Comparison of ENCODE assay signal across 17 cellular contexts in the genomic region with DNA sequence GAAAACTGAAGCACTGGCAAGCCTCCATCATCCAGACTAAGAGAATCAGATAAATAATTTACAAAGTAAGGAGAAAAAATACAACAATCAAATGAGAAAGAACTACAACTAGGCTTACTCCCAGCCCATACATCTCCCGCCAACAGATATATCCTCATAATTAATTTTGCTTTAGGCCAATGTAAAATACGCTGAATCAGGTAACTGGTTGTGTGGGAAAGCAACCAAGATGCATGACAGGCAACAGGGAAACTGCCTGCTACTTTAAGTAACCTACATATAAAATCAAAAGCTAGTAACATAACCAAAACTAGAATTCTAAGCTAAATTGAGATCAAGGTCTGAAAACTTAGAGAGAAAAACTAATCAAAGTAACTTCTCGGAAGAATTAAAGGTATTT. TPM values are rescaled to one million over a fixed set of nuclear protein-coding genes. Genes with fewer than 3 reads are reported as not detected.
A peak's percentile ranks its signal among the peaks of the same experiment; 100 is the strongest.
DNase-seq lines count a peak whose midpoint lies in the region; ATAC-seq, FAIRE-seq and TF ChIP-seq lines count a peak whose summit lies in the region.
"Had no signal": no experiment of that assay in that cellular context is flagged by ENCODE, and none has a peak within 500 bp of the region (broad histone marks: within the 10 kb centered on the region; RNA-seq: fewer than 3 reads in every experiment).

No MANE protein-coding gene starts in this region.

- H3K27me3 Mint-ChIP-seq in activated CD4-positive, alpha-beta memory T cell treated with anti-CD3 and anti-CD28 coated beads for 36 hours = no peaks in the 10 kb centered on the region
- no peaks in the 10 kb centered on the region for H3K27me3 Mint-ChIP-seq in activated CD4-positive, alpha-beta memory T cell treated with anti-CD3 and anti-CD28 coated beads, Interleukin-2, amount 10 ng/mL, durations not matched to agents 7 days and 5 days
- no peaks in the 10 kb centered on the region for H3K27me3 Mint-ChIP-seq in CD4-positive, CD25-positive, alpha-beta regulatory T cell
- H3K27me3 Mint-ChIP-seq in natural killer cell (ENCODE audit: low read depth in 2 of 2) = no peaks in the 10 kb centered on the region

- no peak for ATAC-seq in CD4-positive, CD25-positive, alpha-beta regulatory T cell (ENCODE audit: low read depth in 2 of 2)
- ATAC-seq in K562 (no peak), natural killer cell (no peak), GM18858 (IDR thresholded peaks at IDR 0.05; ENCODE audit: unreplicated experiment) (no peak), GM19351 (IDR thresholded peaks at IDR 0.05; ENCODE audit: unreplicated experiment) (no peak)
- ATAC-seq: HCT116, PC-3 had no signal

- H3K9me3 ChIP-seq in CD4-positive, CD25-positive, alpha-beta regulatory T cell (ENCODE audit: control insufficient read depth in 2 of 2, low read length in 2 of 2) = no peaks in the 10 kb centered on the region
- no peaks in the 10 kb centered on the region for H3K9me3 ChIP-seq in K562 (replicated peaks; ENCODE audit: control insufficient read depth, insufficient read depth, low read depth, low read length)

- H2AFZ ChIP-seq in K562 (ENCODE audit: low read depth, low read length) = no peak overlapping the region

- H3K4me1 ChIP-seq in CD4-positive, CD25-positive, alpha-beta regulatory T cell (ENCODE audit: control insufficient read depth, insufficient read depth, low read length, poor library complexity, severe bottlenecking) = peaks cover 32% of the 10 kb centered on the region
- H3K4me1 ChIP-seq in K562 (replicated peaks in 1 of 2; ENCODE audit: control insufficient read depth in 2 of 2, insufficient read depth in 2 of 2, low read length in 2 of 2) = no peaks in the 10 kb centered on the region

- TF ChIP-seq CTCF in K562 (IDR thresholded peaks at IDR 0.05 in 2 of 3, conservative IDR thresholded peaks at IDR 0.05 in 1 of 3; ENCODE audit: insufficient read depth in 2 of 3, low read depth in 1 of 3, low read length in 3 of 3) = no peak
- no peak for TF ChIP-seq CTCF in natural killer cell (IDR thresholded peaks at IDR 0.05)

- BruUV-seq in K562 (replicated peaks; lab: Mats Ljungman, UMichigan) = no TSS peak

- 95% methylated on average over 3 of the region's 3 CpGs for WGBS in K562 (ENCODE audit: insufficient coverage, low coverage, missing lambda C conversion rate)

- CTCF ChIA-PET in activated CD4-positive, alpha-beta memory T cell treated with anti-CD3 and anti-CD28 coated beads for 36 hours (lab: Charles Lee) = interaction anchor here (1.9 kb wide), 1 partner anchor 20 kb away, joined by 4 read pairs; no protein-coding TSS in a partner anchor
- CTCF ChIA-PET in activated CD4-positive, alpha-beta memory T cell treated with anti-CD3 and anti-CD28 coated beads, Interleukin-2, amount 10 ng/mL, durations not matched to agents 7 days and 5 days (lab: Charles Lee) = interaction anchor here (4.9 kb wide), 1 partner anchor 20 kb away, joined by 40 read pairs; a partner anchor contains a TSS
- CTCF ChIA-PET in K562 (lab: Yijun Ruan, JAX; ENCODE audit: low intra/inter-chr PET ratio) = interaction anchor here (0.8 kb wide), 1 partner anchor 10 kb away, joined by 3 read pairs; no protein-coding TSS in a partner anchor

- no peak overlapping the region for H3K4me2 ChIP-seq in K562 (ENCODE audit: insufficient read depth, low read length)

- in situ Hi-C loops in K562 (cut with MboI) = no loop called here

- H3K79me2 ChIP-seq in K562 (ENCODE audit: control insufficient read depth, insufficient read depth, low read length) = peaks cover 83% of the 10 kb centered on the region

- no peak overlapping the region for H3K9ac ChIP-seq in K562 (ENCODE audit: insufficient read depth in 1 of 2, low read depth in 2 of 2, low read length in 2 of 2)

- H3K27ac Mint-ChIP-seq in activated CD4-positive, alpha-beta memory T cell treated with anti-CD3 and anti-CD28 coated beads for 36 hours = peak overlapping the region; percentile 45
- no peak overlapping the region for H3K27ac Mint-ChIP-seq in activated CD4-positive, alpha-beta memory T cell treated with anti-CD3 and anti-CD28 coated beads, Interleukin-2, amount 10 ng/mL, durations not matched to agents 7 days and 5 days
- H3K27ac Mint-ChIP-seq in CD4-positive, CD25-positive, alpha-beta regulatory T cell = peak overlapping the region in 2 of 3 donors; percentile 14 to 25
- peak overlapping the region; percentile 92 to 93 for H3K27ac Mint-ChIP-seq in natural killer cell

- FAIRE-seq in K562 (lab: Jason Lieb, UNC) = no peak
- FAIRE-seq: GM19239, HTR-8/SVneo had no signal

- H4K20me1 ChIP-seq in K562 (replicated peaks; ENCODE audit: control insufficient read depth, insufficient read depth, low read length) = no peaks in the 10 kb centered on the region

- peaks cover 14% of the 10 kb centered on the region for H3K36me3 Mint-ChIP-seq in activated CD4-positive, alpha-beta memory T cell treated with anti-CD3 and anti-CD28 coated beads for 36 hours
- H3K36me3 Mint-ChIP-seq in activated CD4-positive, alpha-beta memory T cell treated with anti-CD3 and anti-CD28 coated beads, Interleukin-2, amount 10 ng/mL, durations not matched to agents 7 days and 5 days (ENCODE audit: low read depth) = peaks cover 34% of the 10 kb centered on the region
- H3K36me3 Mint-ChIP-seq in CD4-positive, CD25-positive, alpha-beta regulatory T cell = peaks cover 10% of the 10 kb centered on the region
- no peaks in the 10 kb centered on the region for H3K36me3 Mint-ChIP-seq in natural killer cell

- no peak for TF ChIP-seq RAD21 in K562 (CRISPR knock-in tag; conservative IDR thresholded peaks at IDR 0.05 in 1 of 2, IDR thresholded peaks at IDR 0.05 in 1 of 2)

- intact Hi-C loops in activated CD4-positive, alpha-beta memory T cell treated with anti-CD3 and anti-CD28 coated beads for 36 hours (cut with micrococcal nuclease) = no loop called here
- intact Hi-C loops in K562 (cut with micrococcal nuclease) = no loop called here
- intact Hi-C loops in natural killer cell (cut with micrococcal nuclease) = no loop called here

- H3K4me1 Mint-ChIP-seq in activated CD4-positive, alpha-beta memory T cell treated with anti-CD3 and anti-CD28 coated beads for 36 hours (ENCODE audit: low read depth) = peaks cover 46% of the 10 kb centered on the region
- H3K4me1 Mint-ChIP-seq in activated CD4-positive, alpha-beta memory T cell treated with anti-CD3 and anti-CD28 coated beads, Interleukin-2, amount 10 ng/mL, durations not matched to agents 7 days and 5 days = peaks cover 38% of the 10 kb centered on the region
- H3K4me1 Mint-ChIP-seq in CD4-positive, CD25-positive, alpha-beta regulatory T cell = peaks cover 40 to 66% (median 49%) of the 10 kb centered on the region in 4 donors
- peaks cover 6 to 28% of the 10 kb centered on the region in 2 donors for H3K4me1 Mint-ChIP-seq in natural killer cell

- H3K4me3 Mint-ChIP-seq in activated CD4-positive, alpha-beta memory T cell treated with anti-CD3 and anti-CD28 coated beads for 36 hours = no peak overlapping the region
- no peak overlapping the region for H3K4me3 Mint-ChIP-seq in activated CD4-positive, alpha-beta memory T cell treated with anti-CD3 and anti-CD28 coated beads, Interleukin-2, amount 10 ng/mL, durations not matched to agents 7 days and 5 days
- H3K4me3 Mint-ChIP-seq in CD4-positive, CD25-positive, alpha-beta regulatory T cell = peak overlapping the region in 3 of 4 donors; percentile 0 to 83 (median 16)
- no peak overlapping the region for H3K4me3 Mint-ChIP-seq in natural killer cell

- DNase-seq in activated CD4-positive, alpha-beta memory T cell treated with anti-CD3 and anti-CD28 coated beads for 36 hours = no peak
- no peak for DNase-seq in activated CD4-positive, alpha-beta memory T cell treated with anti-CD3 and anti-CD28 coated beads, Interleukin-2, amount 10 ng/mL, durations not matched to agents 7 days and 5 days
- DNase-seq in CD4-positive, CD25-positive, alpha-beta regulatory T cell = no peak
- DNase-seq in K562 (ENCODE audit: extremely low read depth in 1 of 4, low spot score in 3 of 4) = no peak
- DNase-seq in natural killer cell = no peak
- DNase-seq in LoVo (ENCODE audit: low spot score) = no peak
- DNase-seq: DMS79 treated with DMSO at 0.1 percent for 48 hours, KBM-7, NCI-H1092 treated with DMSO at 0.1 percent for 48 hours, NCI-H1694 treated with DMSO at 0.1 percent for 48 hours, NCI-H69, PC-3 had no signal

- no peaks in the 10 kb centered on the region for H3K9me1 ChIP-seq in K562 (ENCODE audit: control insufficient read depth, insufficient read depth, low read length)

- no peak overlapping the region for H3K27ac ChIP-seq in CD4-positive, CD25-positive, alpha-beta regulatory T cell (ENCODE audit: insufficient read depth, low read length, poor library complexity, severe bottlenecking)
- no peak overlapping the region for H3K27ac ChIP-seq in K562 (ENCODE audit: extremely low read depth, low read depth, low read length)

- no peaks in the 10 kb centered on the region for H3K9me3 Mint-ChIP-seq in activated CD4-positive, alpha-beta memory T cell treated with anti-CD3 and anti-CD28 coated beads for 36 hours
- no peaks in the 10 kb centered on the region for H3K9me3 Mint-ChIP-seq in activated CD4-positive, alpha-beta memory T cell treated with anti-CD3 and anti-CD28 coated beads, Interleukin-2, amount 10 ng/mL, durations not matched to agents 7 days and 5 days
- H3K9me3 Mint-ChIP-seq in CD4-positive, CD25-positive, alpha-beta regulatory T cell = no peaks in the 10 kb centered on the region
- no peaks in the 10 kb centered on the region for H3K9me3 Mint-ChIP-seq in natural killer cell

- H3K4me3 ChIP-seq in CD4-positive, CD25-positive, alpha-beta regulatory T cell (ENCODE audit: low read depth, low read length) = no peak overlapping the region
- no peak overlapping the region for H3K4me3 ChIP-seq in K562

- TF ChIP-seq EP300 in K562 (IDR thresholded peaks at IDR 0.05; ENCODE audit: low read length) = no peak

- TF ChIP-seq POLR2A in K562 (conservative IDR thresholded peaks at IDR 0.05) = no peak

- peaks cover 13% of the 10 kb centered on the region for H3K36me3 ChIP-seq in CD4-positive, CD25-positive, alpha-beta regulatory T cell (ENCODE audit: control insufficient read depth, insufficient read depth, low read length)
- H3K36me3 ChIP-seq in K562 (ENCODE audit: control insufficient read depth, insufficient read depth, low read length) = peaks cover 69% of the 10 kb centered on the region

- POLR2A ChIA-PET in activated CD4-positive, alpha-beta memory T cell treated with anti-CD3 and anti-CD28 coated beads for 36 hours (lab: Charles Lee) = no interaction called here
- POLR2A ChIA-PET in activated CD4-positive, alpha-beta memory T cell treated with anti-CD3 and anti-CD28 coated beads, Interleukin-2, amount 10 ng/mL, durations not matched to agents 7 days and 5 days (lab: Charles Lee) = interaction anchor here (5.1 kb wide), 1 partner anchor 20 kb away, joined by 63 read pairs; a partner anchor contains a TSS
- POLR2A ChIA-PET in K562 (lab: Yijun Ruan, JAX) = interaction anchor here (1.0 kb wide), 1 partner anchor 12 kb away, joined by 4 read pairs; no protein-coding TSS in a partner anchor

- no peaks in the 10 kb centered on the region for H3K27me3 ChIP-seq in CD4-positive, CD25-positive, alpha-beta regulatory T cell (ENCODE audit: control insufficient read depth, insufficient read depth, low read length)
- no peaks in the 10 kb centered on the region for H3K27me3 ChIP-seq in K562 (ENCODE audit: control insufficient read depth in 2 of 2, insufficient read depth in 2 of 2, low read length in 2 of 2)

RNA-seq across cellular contexts. Expression of a gene that starts 21.5 kb away (rescaled TPM):
- 100 to 1,000 TPM; 128 to 138 TPM for total RNA-seq in activated CD4-positive, alpha-beta memory T cell treated with anti-CD3 and anti-CD28 coated beads for 36 hours
- 100 to 1,000 TPM; 109 to 113 TPM for total RNA-seq in activated CD4-positive, alpha-beta memory T cell treated with anti-CD3 and anti-CD28 coated beads, Interleukin-2, amount 10 ng/mL, durations not matched to agents 7 days and 5 days
- 126 TPM for total RNA-seq in CD4-positive, CD25-positive, alpha-beta regulatory T cell
- polyA plus RNA-seq in CD4-positive, CD25-positive, alpha-beta regulatory T cell = 100 to 1,000 TPM; 115 to 142 (median 118) TPM
- total RNA-seq in K562 (2011; cell fraction: chromatin; rRNA removed; ENCODE audit: low replicate concordance) = 282 and 367 TPM in 2 replicates
- total RNA-seq in K562 (2011; cell fraction: nucleolus; rRNA removed) = 174 and 192 TPM in 2 replicates
- total RNA-seq in K562 (2011; cell fraction: nucleoplasm; rRNA removed) = 193 and 254 TPM in 2 replicates
- total RNA-seq in K562 (2014; rRNA removed) = 209 and 304 TPM in 2 replicates
- 266 and 313 TPM in 2 replicates for total RNA-seq in K562 (2014; rRNA removed; fragmentation: Illumina TruSeq; extraction: Trizol)
- 254 and 279 TPM in 2 replicates for total RNA-seq in K562 (2015; rRNA removed; fragmentation: Illumina TruSeq; extraction: Trizol)
- total RNA-seq in K562 (2021) = 226 and 243 TPM in 2 replicates
- 253 and 264 TPM in 2 replicates for polyA plus RNA-seq in K562 (2011; rRNA removed)
- 129 and 140 TPM in 2 replicates for polyA plus RNA-seq in K562 (2011; cell fraction: cytosol; rRNA removed)
- polyA plus RNA-seq in K562 (2011; cell fraction: nucleus; rRNA removed) = 330 and 356 TPM in 2 replicates
- polyA plus RNA-seq in K562 (2012) = 99.7 and 137 TPM in 2 replicates
- polyA plus RNA-seq in K562 (2014; fragmentation: Illumina TruSeq; extraction: Trizol) = 165 and 245 TPM in 2 replicates
- polyA plus RNA-seq in K562 (2014; fragmentation: Nextera tagmentation; extraction: Ambion mirVana) = 100 to 1,000 TPM; 168 to 190 TPM
- polyA plus RNA-seq in K562 (2014; rRNA removed) = 220 and 276 TPM in 2 replicates
- 497 and 561 TPM in 2 replicates for polyA minus RNA-seq in K562 (2011; rRNA and poly(A)+ RNA removed)
- 124 and 173 TPM in 2 replicates for polyA minus RNA-seq in K562 (2011; cell fraction: cytosol; rRNA and poly(A)+ RNA removed)
- polyA minus RNA-seq in K562 (2011; cell fraction: nucleus; rRNA and poly(A)+ RNA removed) = 304 and 434 TPM in 2 replicates
- total RNA-seq in natural killer cell = 100 to 1,000 TPM; 120 to 137 (median 130) TPM

RNA-seq across cellular contexts. Expression of a gene that starts 22.7 kb away (rescaled TPM):
- 10 to 100 TPM; 27.9 to 29.1 TPM for total RNA-seq in activated CD4-positive, alpha-beta memory T cell treated with anti-CD3 and anti-CD28 coated beads for 36 hours
- 10 to 100 TPM; 47.0 to 48.7 TPM for total RNA-seq in activated CD4-positive, alpha-beta memory T cell treated with anti-CD3 and anti-CD28 coated beads, Interleukin-2, amount 10 ng/mL, durations not matched to agents 7 days and 5 days
- 19.9 TPM for total RNA-seq in CD4-positive, CD25-positive, alpha-beta regulatory T cell
- polyA plus RNA-seq in CD4-positive, CD25-positive, alpha-beta regulatory T cell = 10 to 100 TPM; 32.9 to 41.4 (median 35.7) TPM
- total RNA-seq in K562 (2011; cell fraction: chromatin; rRNA removed; ENCODE audit: low replicate concordance) = 37.7 and 85.6 TPM in 2 replicates
- total RNA-seq in K562 (2011; cell fraction: nucleolus; rRNA removed) = 35.0 and 38.3 TPM in 2 replicates
- 49.1 and 73.5 TPM in 2 replicates for total RNA-seq in K562 (2011; cell fraction: nucleoplasm; rRNA removed)
- 16.9 and 19.2 TPM in 2 replicates for total RNA-seq in K562 (2014; rRNA removed)
- 42.9 and 44.1 TPM in 2 replicates for total RNA-seq in K562 (2014; rRNA removed; fragmentation: Illumina TruSeq; extraction: Trizol)
- 33.1 and 37.2 TPM in 2 replicates for total RNA-seq in K562 (2015; rRNA removed; fragmentation: Illumina TruSeq; extraction: Trizol)
- total RNA-seq in K562 (2021) = 31.5 and 33.9 TPM in 2 replicates
- 86.6 and 98.5 TPM in 2 replicates for polyA plus RNA-seq in K562 (2011; rRNA removed)
- polyA plus RNA-seq in K562 (2011; cell fraction: cytosol; rRNA removed) = 29.3 and 122 TPM in 2 replicates
- polyA plus RNA-seq in K562 (2011; cell fraction: nucleus; rRNA removed) = 48.8 and 82.9 TPM in 2 replicates
- polyA plus RNA-seq in K562 (2012) = 28.9 and 43.3 TPM in 2 replicates
- polyA plus RNA-seq in K562 (2014; fragmentation: Illumina TruSeq; extraction: Trizol) = 35.2 and 42.2 TPM in 2 replicates
- 10 to 100 TPM; 27.4 to 29.6 TPM for polyA plus RNA-seq in K562 (2014; fragmentation: Nextera tagmentation; extraction: Ambion mirVana)
- polyA plus RNA-seq in K562 (2014; rRNA removed) = 28.8 and 36.2 TPM in 2 replicates
- polyA minus RNA-seq in K562 (2011; rRNA and poly(A)+ RNA removed) = 52.4 and 62.2 TPM in 2 replicates
- 20.6 and 34.5 TPM in 2 replicates for polyA minus RNA-seq in K562 (2011; cell fraction: cytosol; rRNA and poly(A)+ RNA removed)
- 23.0 and 38.1 TPM in 2 replicates for polyA minus RNA-seq in K562 (2011; cell fraction: nucleus; rRNA and poly(A)+ RNA removed)
- 10 to 100 TPM in 2 of 3 donors, 1 to 10 TPM in 1; 10.0 to 15.0 (median 11.4) TPM for total RNA-seq in natural killer cell

Comparison
In these comparisons a context has a peak if more than half of its experiments do, and no peak if none do; other contexts are left out.
1. H3K4me3 Mint-ChIP-seq: peak in CD4-positive, CD25-positive, alpha-beta regulatory T cell (3 of 4); none in activated CD4-positive, alpha-beta memory T cell treated with anti-CD3 and anti-CD28 coated beads for 36 hours (single experiment), activated CD4-positive, alpha-beta memory T cell treated with anti-CD3 and anti-CD28 coated beads, Interleukin-2, amount 10 ng/mL, durations not matched to agents 7 days and 5 days (single experiment) and natural killer cell (single experiment).